In genomic region chr14:102828201-102828600, GRCh38 we compare ENCODE assay signal across 15 cellular contexts. TPM values are rescaled to one million over a fixed set of nuclear protein-coding genes. Genes with fewer than 3 reads are reported as not detected.
DNase-seq lines count a peak whose midpoint lies in the region; ATAC-seq, FAIRE-seq and TF ChIP-seq lines count a peak whose summit lies in the region.
"Had no signal": no experiment of that assay in that cellular context is flagged by ENCODE, and none has a peak within 500 bp of the region (broad histone marks: within the 10 kb centered on the region; RNA-seq: fewer than 3 reads in every experiment).

No MANE protein-coding gene starts in this region.

- no peaks in the 10 kb centered on the region for H3K36me3 ChIP-seq in muscle layer of duodenum (ENCODE audit: control insufficient read depth in 1 of 2, insufficient read depth in 2 of 2, low read length in 2 of 2)

- TF ChIP-seq POLR2A in GM12891 (IDR thresholded peaks at IDR 0.05; ENCODE audit: low read depth, low read length) = peak; percentile 24; the same call in 1 of the 2 replicates

- peaks cover 11 to 16% of the 10 kb centered on the region in 2 donors for H3K4me1 ChIP-seq in muscle layer of duodenum (ENCODE audit: control insufficient read depth in 1 of 2, insufficient read depth in 2 of 2, low read length in 2 of 2)

- FAIRE-seq in GM12891 (lab: Jason Lieb, UNC) = peak; percentile 52
- FAIRE-seq: GM18507, H54 had no signal

- H3K4me3 ChIP-seq in muscle layer of duodenum (ENCODE audit: low read depth in 1 of 2, low read length in 2 of 2) = peak overlapping the region; percentile 14 to 40
- H3K4me3 ChIP-seq: lung had no signal

- H3K9me3 ChIP-seq in muscle layer of duodenum (ENCODE audit: control insufficient read depth in 1 of 2, low read length in 2 of 2) = no peaks in the 10 kb centered on the region

- DNase-seq in NCI-H1417 (lab: John Stamatoyannopoulos, UW) (peak in 2 of 3 experiments; percentile 43 to 71), NCI-H1417 treated with DMSO at 0.1 percent for 48 hours (lab: John Stamatoyannopoulos, UW) (no peak), GM12891 (ENCODE audit: insufficient read length, low spot score) (no peak), astrocyte of the hippocampus (ENCODE audit: low read depth, low spot score) (peak; percentile 26), SHP77 (lab: John Stamatoyannopoulos, UW) (no peak), NCI-H2171 (lab: John Stamatoyannopoulos, UW) (no peak)
- DNase-seq: activated naive CD8-positive, alpha-beta T cell treated with anti-CD3 and anti-CD28 coated beads, Interleukin-2, amount 10 ng/mL, durations not matched to agents 7 days and 5 days; Karpas-422; T-helper 9 cell had no signal

- H3K27me3 ChIP-seq in muscle layer of duodenum (ENCODE audit: low read depth, low read length) = no peaks in the 10 kb centered on the region

- H3K27ac ChIP-seq in muscle layer of duodenum (ENCODE audit: low read length) = no peak overlapping the region
- H3K27ac ChIP-seq: RWPE1 had no signal

- no peak for ATAC-seq in HG03521 (IDR thresholded peaks at IDR 0.05; ENCODE audit: unreplicated experiment)

TF ChIP-seq in GM12891, 5 proteins besides CTCF, POLR2A, EP300 and RAD21:
- TF ChIP-seq POLR2AphosphoS5 (IDR thresholded peaks at IDR 0.05; ENCODE audit: low read depth, low read length) (0 out of 2 replicates have a peak, but pooled peaks have one; percentile 24), PAX5 (IDR thresholded peaks at IDR 0.05; ENCODE audit: insufficient read depth, low read length, severe bottlenecking) (no peak)

RNA-seq across cellular contexts. Expression of gene TRAF3, which starts 51.0 kb away (rescaled TPM):
- 49.2 TPM for polyA plus RNA-seq in GM12891 (2012; ENCODE audit: low read depth, missing spikeins)

Comparison
In these comparisons a context has a peak if more than half of its experiments do, and no peak if none do; other contexts are left out.
1. DNase-seq: peak in NCI-H1417 (2 of 3) and astrocyte of the hippocampus (single experiment); none in NCI-H1417 treated with DMSO at 0.1 percent for 48 hours (single experiment), GM12891 (single experiment), SHP77 (0 of 2) and NCI-H2171 (single experiment).